Comparison of ENCODE assay signal across 12 cellular contexts in the genomic region with DNA sequence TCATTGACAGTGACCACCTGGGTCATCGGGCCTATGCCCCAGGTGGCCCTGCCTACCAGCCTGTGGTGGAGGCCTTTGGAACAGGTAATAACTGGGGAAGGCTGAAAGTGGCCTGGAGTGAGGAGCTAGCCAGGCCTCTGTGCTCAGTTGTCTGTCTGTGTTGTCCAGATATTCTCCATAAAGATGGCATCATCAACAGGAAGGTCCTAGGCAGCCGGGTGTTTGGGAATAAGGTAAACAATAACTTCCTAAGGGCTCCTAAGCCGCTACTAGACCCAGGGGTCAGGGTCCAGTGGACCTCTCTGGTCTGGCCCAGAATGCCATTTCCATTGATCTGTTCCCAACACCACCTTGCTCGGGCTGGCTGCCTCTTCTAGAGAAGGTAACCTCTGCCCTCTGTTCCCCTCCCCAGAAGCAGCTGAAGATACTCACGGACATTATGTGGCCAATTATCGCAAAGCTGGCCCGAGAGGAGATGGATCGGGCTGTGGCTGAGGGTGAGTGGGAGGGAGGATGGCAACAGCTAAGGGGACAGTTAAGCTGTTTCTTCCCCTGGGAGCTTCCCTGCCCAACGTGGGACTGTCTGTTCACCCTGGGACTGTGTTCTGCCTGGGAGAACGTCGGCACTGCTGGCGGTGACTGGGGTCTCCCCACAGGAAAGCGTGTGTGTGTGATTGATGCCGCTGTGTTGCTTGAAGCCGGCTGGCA. TPM values are rescaled to one million over a fixed set of nuclear protein-coding genes. Genes with fewer than 3 reads are reported as not detected.
DNase-seq lines count a peak whose midpoint lies in the region; ATAC-seq and TF ChIP-seq lines count a peak whose summit lies in the region.
"Had no signal": no experiment of that assay in that cellular context is flagged by ENCODE, and none has a peak within 500 bp of the region (broad histone marks: within the 10 kb centered on the region; RNA-seq: fewer than 3 reads in every experiment).

No MANE protein-coding gene starts in this region.

- DNase-seq in activated naive CD8-positive, alpha-beta T cell treated with anti-CD3 and anti-CD28 coated beads, Interleukin-2, amount 10 ng/mL, durations not matched to agents 7 days and 5 days: no peak
- DNase-seq in activated naive CD8-positive, alpha-beta T cell treated with anti-CD3 and anti-CD28 coated beads, Interleukin-2, amount 50 U/mL, for 24 hours: no peak
- DNase-seq in Panc1 (ENCODE audit: low read depth, low spot score) (no peak), left lobe of liver (ENCODE audit: low spot score) (peak; percentile 77), stomach (no peak), adrenal gland (no peak), nucleus accumbens (lab: John Stamatoyannopoulos, UW) (no peak), endothelial cell (ENCODE audit: low spot score) (no peak)
- DNase-seq: activated CD8-positive, alpha-beta memory T cell treated with anti-CD3 and anti-CD28 coated beads, Interleukin-2, amount 10 ng/mL, durations not matched to agents 7 days and 5 days; NCI-H1048; NCI-H748 treated with DMSO at 0.1 percent for 48 hours; stimulated activated CD4-positive, alpha-beta T cell treated with anti-CD3 and anti-CD28 coated beads, Interleukin-4, amount 100 ng/mL, for 24 hours had no signal

- TF ChIP-seq CTCF in Panc1 (IDR thresholded peaks at IDR 0.05): no peak
- no peak for TF ChIP-seq CTCF in stomach (IDR thresholded peaks at IDR 0.05)
- no peak for TF ChIP-seq CTCF in adrenal gland (IDR thresholded peaks at IDR 0.05)
- no peak for TF ChIP-seq CTCF in endothelial cell (IDR thresholded peaks at IDR 0.05; ENCODE audit: unreplicated experiment)

- no peak for TF ChIP-seq EP300 in stomach (IDR thresholded peaks at IDR 0.05)

- no peaks in the 10 kb centered on the region for H3K27me3 Mint-ChIP-seq in activated naive CD8-positive, alpha-beta T cell treated with anti-CD3 and anti-CD28 coated beads, Interleukin-2, amount 10 ng/mL, durations not matched to agents 7 days and 5 days
- no peaks in the 10 kb centered on the region for H3K27me3 Mint-ChIP-seq in activated naive CD8-positive, alpha-beta T cell treated with anti-CD3 and anti-CD28 coated beads, Interleukin-2, amount 50 U/mL, for 24 hours
- peaks cover 13% of the 10 kb centered on the region for H3K27me3 Mint-ChIP-seq in endothelial cell (ENCODE audit: unreplicated experiment)
- H3K27me3 Mint-ChIP-seq: activated CD8-positive, alpha-beta memory T cell treated with anti-CD3 and anti-CD28 coated beads, Interleukin-2, amount 10 ng/mL, durations not matched to agents 7 days and 5 days had no signal

- H3K9me3 Mint-ChIP-seq in activated naive CD8-positive, alpha-beta T cell treated with anti-CD3 and anti-CD28 coated beads, Interleukin-2, amount 10 ng/mL, durations not matched to agents 7 days and 5 days: no peaks in the 10 kb centered on the region
- H3K9me3 Mint-ChIP-seq in activated naive CD8-positive, alpha-beta T cell treated with anti-CD3 and anti-CD28 coated beads, Interleukin-2, amount 50 U/mL, for 24 hours: no peaks in the 10 kb centered on the region
- H3K9me3 Mint-ChIP-seq in endothelial cell (ENCODE audit: unreplicated experiment): no peaks in the 10 kb centered on the region

- TF ChIP-seq POLR2A in stomach (IDR thresholded peaks at IDR 0.05): no peak
- TF ChIP-seq POLR2A in adrenal gland (IDR thresholded peaks at IDR 0.05): no peak

- peaks cover 15% of the 10 kb centered on the region for H3K36me3 Mint-ChIP-seq in activated naive CD8-positive, alpha-beta T cell treated with anti-CD3 and anti-CD28 coated beads, Interleukin-2, amount 10 ng/mL, durations not matched to agents 7 days and 5 days
- peaks cover 31% of the 10 kb centered on the region for H3K36me3 Mint-ChIP-seq in activated naive CD8-positive, alpha-beta T cell treated with anti-CD3 and anti-CD28 coated beads, Interleukin-2, amount 50 U/mL, for 24 hours (ENCODE audit: low read depth)
- peaks cover 18% of the 10 kb centered on the region for H3K36me3 Mint-ChIP-seq in endothelial cell (ENCODE audit: low read depth, unreplicated experiment)

- no TSS peak for BruUV-seq in Panc1 (replicated peaks; lab: Mats Ljungman, UMichigan)

- H3K27ac Mint-ChIP-seq in activated naive CD8-positive, alpha-beta T cell treated with anti-CD3 and anti-CD28 coated beads, Interleukin-2, amount 10 ng/mL, durations not matched to agents 7 days and 5 days: no peak overlapping the region
- H3K27ac Mint-ChIP-seq in activated naive CD8-positive, alpha-beta T cell treated with anti-CD3 and anti-CD28 coated beads, Interleukin-2, amount 50 U/mL, for 24 hours: no peak overlapping the region
- no peak overlapping the region for H3K27ac Mint-ChIP-seq in endothelial cell (ENCODE audit: unreplicated experiment)

- H3K9me3 ChIP-seq in Panc1 (ENCODE audit: control insufficient read depth, insufficient read depth, low read depth, low read length) (no peaks in the 10 kb centered on the region), stomach (no peaks in the 10 kb centered on the region), adrenal gland (replicated peaks in 1 of 3) (no peaks in the 10 kb centered on the region)

- CTCF ChIA-PET in Panc1 (lab: Charles Lee): interaction anchor here (0.5 to 0.7 kb wide), 2 partner anchors 17 to 1185 kb away, joined by 3 to 7 read pairs; no protein-coding TSS in a partner anchor

- peaks cover 28% of the 10 kb centered on the region for H3K4me1 ChIP-seq in Panc1 (ENCODE audit: control insufficient read depth, insufficient read depth, low read length)
- H3K4me1 ChIP-seq in stomach: peaks cover 55 to 80% (median 75%) of the 10 kb centered on the region in 4 donors
- H3K4me1 ChIP-seq in adrenal gland (replicated peaks in 1 of 2): peaks cover 35 to 43% of the 10 kb centered on the region in 2 donors

- in situ Hi-C loops in Panc1 (cut with HindIII; ENCODE audit: low pct_unique_long_range_greater_than_20kb, low sequenced_read_pairs): no loop called here

- H3K36me3 ChIP-seq in Panc1 (ENCODE audit: control insufficient read depth, insufficient read depth, low read length) (peaks cover 7% of the 10 kb centered on the region), stomach (peaks cover 39 to 46% (median 40%) of the 10 kb centered on the region in 4 donors), adrenal gland (replicated peaks in 1 of 2) (peaks cover 0 to 37% of the 10 kb centered on the region in 2 donors)

- intact Hi-C loops in Panc1 (cut with micrococcal nuclease; ENCODE audit: unreplicated experiment): no loop called here
- intact Hi-C loops in stomach (cut with DNase I; ENCODE audit: low total_unique reads): no loop called here
- intact Hi-C loops in adrenal gland (cut with DNase I): no loop called here

- H3K27ac ChIP-seq in Panc1 (ENCODE audit: low read length) (peak overlapping the region; percentile 89), stomach (peak overlapping the region; percentile 47 to 97 (median 91)), adrenal gland (no peak overlapping the region)

- ATAC-seq in activated naive CD8-positive, alpha-beta T cell treated with anti-CD3 and anti-CD28 coated beads, Interleukin-2, amount 10 ng/mL, durations not matched to agents 7 days and 5 days (ENCODE audit: low read depth): no peak
- no peak for ATAC-seq in activated naive CD8-positive, alpha-beta T cell treated with anti-CD3 and anti-CD28 coated beads, Interleukin-2, amount 50 U/mL, for 24 hours
- ATAC-seq in Panc1 (no peak), left lobe of liver (peak; percentile 18)
- ATAC-seq: activated CD8-positive, alpha-beta memory T cell treated with anti-CD3 and anti-CD28 coated beads, Interleukin-2, amount 10 ng/mL, durations not matched to agents 7 days and 5 days had no signal

- peak overlapping the region; percentile 32 for H3K4me3 Mint-ChIP-seq in activated naive CD8-positive, alpha-beta T cell treated with anti-CD3 and anti-CD28 coated beads, Interleukin-2, amount 10 ng/mL, durations not matched to agents 7 days and 5 days
- no peak overlapping the region for H3K4me3 Mint-ChIP-seq in activated naive CD8-positive, alpha-beta T cell treated with anti-CD3 and anti-CD28 coated beads, Interleukin-2, amount 50 U/mL, for 24 hours
- H3K4me3 Mint-ChIP-seq in endothelial cell (ENCODE audit: unreplicated experiment): no peak overlapping the region
- H3K4me3 Mint-ChIP-seq: activated CD8-positive, alpha-beta memory T cell treated with anti-CD3 and anti-CD28 coated beads, Interleukin-2, amount 10 ng/mL, durations not matched to agents 7 days and 5 days had no signal

- POLR2A ChIA-PET in activated naive CD8-positive, alpha-beta T cell treated with anti-CD3 and anti-CD28 coated beads, Interleukin-2, amount 10 ng/mL, durations not matched to agents 7 days and 5 days (lab: Charles Lee): interaction anchor here (0.5 to 6.2 kb wide), 3 partner anchors 12 to 43 kb away, joined by 3 to 56 read pairs (median 7); partner anchors contain the start of gene PSMC3IP
- POLR2A ChIA-PET in Panc1 (lab: Charles Lee): interaction anchor here (0.6 to 0.7 kb wide), 2 partner anchors 11 to 13 kb away, joined by 3 to 4 read pairs; partner anchors contain the start of gene PSMC3IP

- H3K4me3 ChIP-seq in Panc1 (ENCODE audit: low read depth in 2 of 2, low read length in 2 of 2) (no peak overlapping the region), stomach (no peak overlapping the region), adrenal gland (no peak overlapping the region)

- H3K4me1 Mint-ChIP-seq in activated naive CD8-positive, alpha-beta T cell treated with anti-CD3 and anti-CD28 coated beads, Interleukin-2, amount 10 ng/mL, durations not matched to agents 7 days and 5 days: peaks cover 40% of the 10 kb centered on the region
- peaks cover 56% of the 10 kb centered on the region for H3K4me1 Mint-ChIP-seq in activated naive CD8-positive, alpha-beta T cell treated with anti-CD3 and anti-CD28 coated beads, Interleukin-2, amount 50 U/mL, for 24 hours
- H3K4me1 Mint-ChIP-seq in endothelial cell (ENCODE audit: unreplicated experiment): peaks cover 34% of the 10 kb centered on the region

- H3K27me3 ChIP-seq in Panc1 (ENCODE audit: control insufficient read depth, insufficient read depth, low read length) (no peaks in the 10 kb centered on the region), stomach (no peaks in the 10 kb centered on the region), adrenal gland (no peaks in the 10 kb centered on the region)

- WGBS in stomach, 5 donors: 86 to 91% (median 88%) methylated on average over 14 to 15 of the region's 15 CpGs
- 89 to 92% (median 90%) methylated on average over 14 to 15 of the region's 15 CpGs for WGBS in adrenal gland, 4 donors

RNA-seq across cellular contexts. Expression of gene MLX, which starts 1.9 kb away (rescaled TPM):
- 10 to 100 TPM; 62.9 to 64.9 TPM for total RNA-seq in activated naive CD8-positive, alpha-beta T cell treated with anti-CD3 and anti-CD28 coated beads, Interleukin-2, amount 10 ng/mL, durations not matched to agents 7 days and 5 days
- total RNA-seq in Panc1 (2021; ENCODE audit: unreplicated experiment) (35.8 TPM), left lobe of liver (38.7 TPM), stomach (100 to 1,000 TPM in 1 of 5 donors, 10 to 100 TPM in 4; 39.7 to 101 (median 62.5) TPM), adrenal gland (10 to 100 TPM; 34.2 to 58.8 (median 47.1) TPM), endothelial cell (ENCODE audit: unreplicated experiment) (45.9 TPM)
- polyA plus RNA-seq in Panc1 (2012; ENCODE audit: insufficient read length): 42.3 TPM
- polyA plus RNA-seq in stomach (10 to 100 TPM; 39.1 to 83.4 (median 55.5) TPM), adrenal gland (10 to 100 TPM; 46.0 to 95.0 (median 52.6) TPM)

RNA-seq across cellular contexts. Expression of gene COASY, which starts 3.0 kb away (rescaled TPM):
- total RNA-seq in activated naive CD8-positive, alpha-beta T cell treated with anti-CD3 and anti-CD28 coated beads, Interleukin-2, amount 10 ng/mL, durations not matched to agents 7 days and 5 days: 10 to 100 TPM; 83.3 to 98.1 TPM
- total RNA-seq in Panc1 (2021; ENCODE audit: unreplicated experiment) (76.7 TPM), left lobe of liver (78.8 TPM), stomach (100 to 1,000 TPM in 1 of 5 donors, 10 to 100 TPM in 4; 15.6 to 127 (median 43.5) TPM), adrenal gland (100 to 1,000 TPM in 4 of 8 donors, 10 to 100 TPM in 4; 55.9 to 148 (median 91.8) TPM), endothelial cell (ENCODE audit: unreplicated experiment) (66.3 TPM)
- 71.8 TPM for polyA plus RNA-seq in Panc1 (2012; ENCODE audit: insufficient read length)
- polyA plus RNA-seq in stomach (10 to 100 TPM; 79.6 to 93.4 (median 88.4) TPM), adrenal gland (100 to 1,000 TPM in 2 of 3 donors, 10 to 100 TPM in 1; 65.5 to 192 (median 130) TPM)

RNA-seq across cellular contexts. Expression of gene HSD17B1, which starts 12.2 kb away (rescaled TPM):
- 1 to 10 TPM; 1.2 TPM for total RNA-seq in activated naive CD8-positive, alpha-beta T cell treated with anti-CD3 and anti-CD28 coated beads, Interleukin-2, amount 10 ng/mL, durations not matched to agents 7 days and 5 days
- total RNA-seq in Panc1 (2021; ENCODE audit: unreplicated experiment): 5.4 TPM
- polyA plus RNA-seq in Panc1 (2012; ENCODE audit: insufficient read length): 11.6 TPM
- total RNA-seq in left lobe of liver: 1.3 TPM
- 1 to 10 TPM in 1 of 5 donors, under 1 TPM in 1, not detected in 3; 0.55 to 1.8 TPM for total RNA-seq in stomach
- 1 to 10 TPM; 2.7 to 4.8 (median 4.6) TPM for polyA plus RNA-seq in stomach
- 1 to 10 TPM in 7 of 8 donors, under 1 TPM in 1; 0.60 to 3.0 (median 2.1) TPM for total RNA-seq in adrenal gland
- polyA plus RNA-seq in adrenal gland: 1 to 10 TPM in 2 of 3 donors, under 1 TPM in 1; 0.22 to 7.6 (median 3.6) TPM
- 0.64 TPM for total RNA-seq in endothelial cell (ENCODE audit: unreplicated experiment)

RNA-seq across cellular contexts. Expression of gene PSMC3IP, which starts 12.6 kb away (rescaled TPM):
- total RNA-seq in activated naive CD8-positive, alpha-beta T cell treated with anti-CD3 and anti-CD28 coated beads, Interleukin-2, amount 10 ng/mL, durations not matched to agents 7 days and 5 days: 10 to 100 TPM; 15.9 to 16.9 TPM
- total RNA-seq in Panc1 (2021; ENCODE audit: unreplicated experiment) (19.2 TPM), left lobe of liver (0.65 TPM), stomach (1 to 10 TPM in 2 of 5 donors, under 1 TPM in 1, not detected in 2; 0.89 to 3.3 (median 2.4) TPM), adrenal gland (1 to 10 TPM in 7 of 8 donors, not detected in 1; 1.2 to 2.3 (median 1.8) TPM), endothelial cell (ENCODE audit: unreplicated experiment) (8.0 TPM)
- 9.5 TPM for polyA plus RNA-seq in Panc1 (2012; ENCODE audit: insufficient read length)
- polyA plus RNA-seq in stomach (1 to 10 TPM; 5.1 to 6.5 (median 5.2) TPM), adrenal gland (1 to 10 TPM; 3.1 to 3.9 (median 3.5) TPM)

RNA-seq across cellular contexts. Expression of gene NAGLU, which starts 28.9 kb away (rescaled TPM):
- total RNA-seq in activated naive CD8-positive, alpha-beta T cell treated with anti-CD3 and anti-CD28 coated beads, Interleukin-2, amount 10 ng/mL, durations not matched to agents 7 days and 5 days: 10 to 100 TPM; 22.9 to 23.9 TPM
- total RNA-seq in Panc1 (2021; ENCODE audit: unreplicated experiment): 33.5 TPM
- 26.0 TPM for polyA plus RNA-seq in Panc1 (2012; ENCODE audit: insufficient read length)
- total RNA-seq in left lobe of liver: 44.4 TPM
- total RNA-seq in stomach: 10 to 100 TPM; 11.7 to 55.8 (median 22.9) TPM
- polyA plus RNA-seq in stomach: 10 to 100 TPM; 16.7 to 22.4 (median 19.9) TPM
- total RNA-seq in adrenal gland: 100 to 1,000 TPM in 1 of 8 donors, 10 to 100 TPM in 7; 44.9 to 115 (median 66.1) TPM
- 10 to 100 TPM; 12.4 to 47.4 (median 39.5) TPM for polyA plus RNA-seq in adrenal gland
- 24.2 TPM for total RNA-seq in endothelial cell (ENCODE audit: unreplicated experiment)

Comparison
In these comparisons a context has a peak if more than half of its experiments do, and no peak if none do; other contexts are left out.
1. H3K27ac ChIP-seq: peak in Panc1 (single experiment) and stomach (5 of 5); none in adrenal gland (0 of 5).